1 cellular context compared by ENCODE assay signal in genomic region chr4:83285022-83285387, GRCh38.
TF ChIP-seq lines count a peak whose summit lies in the region.

No MANE protein-coding gene starts in this region.

TF ChIP-seq in SK-N-SH treated with all-trans-retinoic acid at 6 μM for 48 hours, 23 proteins besides CTCF, POLR2A, EP300 and RAD21 (continued from another document):
- TF ChIP-seq CSRNP3 (CRISPR knock-in tag; IDR thresholded peaks at IDR 0.05) (no peak), POU6F1 (CRISPR knock-in tag; IDR thresholded peaks at IDR 0.05; ENCODE audit: borderline replicate concordance, low read depth) (no peak), ISL1 (CRISPR knock-in tag; IDR thresholded peaks at IDR 0.05) (no peak), PPARA (CRISPR knock-in tag; IDR thresholded peaks at IDR 0.05; ENCODE audit: borderline replicate concordance) (no peak), OSR1 (CRISPR knock-in tag; IDR thresholded peaks at IDR 0.05) (no peak), ESRRG (CRISPR knock-in tag; IDR thresholded peaks at IDR 0.05) (no peak), ZNF565 (CRISPR knock-in tag; conservative IDR thresholded peaks at IDR 0.05; ENCODE audit: low read depth) (no peak)
